In genomic region chr3:33035596-33035995, GRCh38 we compare ENCODE assay signal across 1 cellular context.
A peak's percentile ranks its signal among the peaks of the same experiment; 100 is the strongest.
TF ChIP-seq lines count a peak whose summit lies in the region.

No MANE protein-coding gene starts in this region.

TF ChIP-seq in HCT116, 20 proteins besides CTCF, POLR2A, EP300 and RAD21 (continued from another document):
- TF ChIP-seq, protein P1, sequence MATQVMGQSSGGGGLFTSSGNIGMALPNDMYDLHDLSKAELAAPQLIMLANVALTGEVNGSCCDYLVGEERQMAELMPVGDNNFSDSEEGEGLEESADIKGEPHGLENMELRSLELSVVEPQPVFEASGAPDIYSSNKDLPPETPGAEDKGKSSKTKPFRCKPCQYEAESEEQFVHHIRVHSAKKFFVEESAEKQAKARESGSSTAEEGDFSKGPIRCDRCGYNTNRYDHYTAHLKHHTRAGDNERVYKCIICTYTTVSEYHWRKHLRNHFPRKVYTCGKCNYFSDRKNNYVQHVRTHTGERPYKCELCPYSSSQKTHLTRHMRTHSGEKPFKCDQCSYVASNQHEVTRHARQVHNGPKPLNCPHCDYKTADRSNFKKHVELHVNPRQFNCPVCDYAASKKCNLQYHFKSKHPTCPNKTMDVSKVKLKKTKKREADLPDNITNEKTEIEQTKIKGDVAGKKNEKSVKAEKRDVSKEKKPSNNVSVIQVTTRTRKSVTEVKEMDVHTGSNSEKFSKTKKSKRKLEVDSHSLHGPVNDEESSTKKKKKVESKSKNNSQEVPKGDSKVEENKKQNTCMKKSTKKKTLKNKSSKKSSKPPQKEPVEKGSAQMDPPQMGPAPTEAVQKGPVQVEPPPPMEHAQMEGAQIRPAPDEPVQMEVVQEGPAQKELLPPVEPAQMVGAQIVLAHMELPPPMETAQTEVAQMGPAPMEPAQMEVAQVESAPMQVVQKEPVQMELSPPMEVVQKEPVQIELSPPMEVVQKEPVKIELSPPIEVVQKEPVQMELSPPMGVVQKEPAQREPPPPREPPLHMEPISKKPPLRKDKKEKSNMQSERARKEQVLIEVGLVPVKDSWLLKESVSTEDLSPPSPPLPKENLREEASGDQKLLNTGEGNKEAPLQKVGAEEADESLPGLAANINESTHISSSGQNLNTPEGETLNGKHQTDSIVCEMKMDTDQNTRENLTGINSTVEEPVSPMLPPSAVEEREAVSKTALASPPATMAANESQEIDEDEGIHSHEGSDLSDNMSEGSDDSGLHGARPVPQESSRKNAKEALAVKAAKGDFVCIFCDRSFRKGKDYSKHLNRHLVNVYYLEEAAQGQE (IDR thresholded peaks at IDR 0.05; ENCODE audit: low read depth), result no peak
- TF ChIP-seq, protein P2, sequence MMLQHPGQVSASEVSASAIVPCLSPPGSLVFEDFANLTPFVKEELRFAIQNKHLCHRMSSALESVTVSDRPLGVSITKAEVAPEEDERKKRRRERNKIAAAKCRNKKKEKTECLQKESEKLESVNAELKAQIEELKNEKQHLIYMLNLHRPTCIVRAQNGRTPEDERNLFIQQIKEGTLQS (IDR thresholded peaks at IDR 0.05), result 0 out of 2 replicates have a peak, but pooled peaks have one; percentile 53
- peak; percentile 61 for TF ChIP-seq JUND (IDR thresholded peaks at IDR 0.05)
- TF ChIP-seq POLR2AphosphoS5 (IDR thresholded peaks at IDR 0.05; ENCODE audit: low read depth, low read length), result no peak
